Comparison of ENCODE assay signal across 18 cellular contexts in the genomic region with DNA sequence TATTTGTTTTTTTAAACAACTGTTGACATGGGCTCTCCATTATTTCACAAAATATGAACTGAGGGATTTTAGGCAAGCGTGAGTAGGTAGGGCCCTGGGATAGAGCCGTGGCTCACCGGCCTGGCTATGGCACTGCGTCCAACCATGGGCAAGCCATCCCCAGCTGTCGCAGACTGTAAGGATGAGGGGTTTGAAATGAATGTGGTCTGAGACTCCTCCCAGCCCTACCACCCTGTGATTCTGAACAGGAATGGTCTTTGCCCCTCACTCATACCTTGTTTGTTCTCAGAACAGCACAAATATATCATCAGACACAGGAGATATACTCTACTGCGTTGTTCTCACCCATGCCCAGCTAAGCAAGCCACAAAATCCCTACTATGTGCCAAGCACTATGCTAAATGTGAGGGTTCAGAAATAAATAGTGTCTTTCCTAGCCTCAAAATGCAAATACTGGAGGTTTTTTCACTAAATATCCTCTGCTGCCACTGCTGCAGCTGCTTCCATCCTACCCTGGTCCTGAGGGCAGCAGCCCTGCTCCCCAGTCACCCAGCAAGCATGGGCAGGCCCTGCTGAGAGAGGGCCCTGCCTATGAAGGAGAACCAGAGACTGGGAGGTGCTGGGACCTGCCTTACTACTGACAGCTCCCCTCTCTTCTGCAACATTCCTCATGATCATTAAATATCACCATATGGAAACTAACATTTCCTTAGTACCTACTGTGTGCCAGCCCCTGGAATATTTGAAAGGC.
A peak's percentile ranks its signal among the peaks of the same experiment; 100 is the strongest.
DNase-seq lines count a peak whose midpoint lies in the region; ATAC-seq and TF ChIP-seq lines count a peak whose summit lies in the region.
"Had no signal": no experiment of that assay in that cellular context is flagged by ENCODE, and none has a peak within 500 bp of the region (broad histone marks: within the 10 kb centered on the region; RNA-seq: fewer than 3 reads in every experiment).

No MANE protein-coding gene starts in this region.

- 87 to 95% methylated on average over 6 of the region's 6 CpGs for WGBS in sigmoid colon, 2 donors

- H3K27me3 ChIP-seq in sigmoid colon, result no peaks in the 10 kb centered on the region
- H3K27me3 ChIP-seq: BLaER1 had no signal

- H3K9me3 ChIP-seq in sigmoid colon, result no peaks in the 10 kb centered on the region
- H3K9me3 ChIP-seq: BLaER1 had no signal

- no peak for TF ChIP-seq POLR2A in sigmoid colon (IDR thresholded peaks at IDR 0.05)

- TF ChIP-seq EP300 in sigmoid colon (IDR thresholded peaks at IDR 0.05), result no peak

- no peak for DNase-seq in activated naive CD4-positive, alpha-beta T cell treated with anti-CD3 and anti-CD28 coated beads, Interleukin-2, amount 50 U/mL, for 72 hours (ENCODE audit: low spot score in 2 of 2)
- no peak for DNase-seq in activated naive CD4-positive, alpha-beta T cell (lab: John Stamatoyannopoulos, UW)
- DNase-seq in RWPE1 (ENCODE audit: low spot score) (no peak), epithelial cell of esophagus (ENCODE audit: low read depth) (peak; percentile 82), sigmoid colon (peak; percentile 36), left ventricle myocardium superior (no peak)
- DNase-seq: CD4-positive, CD25-positive, alpha-beta regulatory T cell; NCI-H1048; NCI-H1417; NCI-H1694 treated with DMSO at 0.1 percent for 48 hours; NCI-H2081; NCI-H2227 treated with DMSO at 0.1 percent for 48 hours; NCI-H526 treated with DMSO at 0.1 percent for 48 hours; PC-9; SHP77 had no signal

- intact Hi-C loops in sigmoid colon (cut with DNase I) (no loop called here), left ventricle myocardium superior (cut with micrococcal nuclease) (no loop called here)

- H3K27ac ChIP-seq in RWPE1, result peak overlapping the region; percentile 52
- H3K27ac ChIP-seq in sigmoid colon, result no peak overlapping the region
- H3K27ac ChIP-seq: BLaER1, PC-9 had no signal

- H3K36me3 Mint-ChIP-seq in activated naive CD4-positive, alpha-beta T cell treated with anti-CD3 and anti-CD28 coated beads, Interleukin-2, amount 50 U/mL, for 72 hours, result no peaks in the 10 kb centered on the region
- H3K36me3 Mint-ChIP-seq: IgD-negative memory B cell had no signal

- H3K27ac Mint-ChIP-seq in activated naive CD4-positive, alpha-beta T cell treated with anti-CD3 and anti-CD28 coated beads, Interleukin-2, amount 50 U/mL, for 72 hours, result peak overlapping the region; percentile 3 to 90
- H3K27ac Mint-ChIP-seq: IgD-negative memory B cell had no signal

- ATAC-seq in activated naive CD4-positive, alpha-beta T cell treated with anti-CD3 and anti-CD28 coated beads, Interleukin-2, amount 50 U/mL, for 72 hours, result no peak
- no peak for ATAC-seq in left ventricle myocardium superior
- no peak for ATAC-seq in HG02678 (IDR thresholded peaks at IDR 0.05; ENCODE audit: unreplicated experiment)

- no peaks in the 10 kb centered on the region for H3K36me3 ChIP-seq in sigmoid colon
- H3K36me3 ChIP-seq: BLaER1 had no signal

- TF ChIP-seq CTCF in RWPE1 (conservative IDR thresholded peaks at IDR 0.05; ENCODE audit: low read depth) (no peak), epithelial cell of esophagus (IDR thresholded peaks at IDR 0.05; ENCODE audit: insufficient read depth, low read depth, low read length, missing control alignments) (no peak), sigmoid colon (IDR thresholded peaks at IDR 0.05) (no peak)

- CTCF ChIA-PET in RWPE1 (lab: Yijun Ruan, JAX), result no interaction called here

- H3K4me3 ChIP-seq in epithelial cell of esophagus (ENCODE audit: low read length), result no peak overlapping the region
- H3K4me3 ChIP-seq in sigmoid colon, result no peak overlapping the region
- H3K4me3 ChIP-seq: BLaER1, PC-9 had no signal

- POLR2A ChIA-PET in RWPE1 (lab: Yijun Ruan, JAX; ENCODE audit: low non-redundant PET), result no interaction called here

- H3K9me3 Mint-ChIP-seq in activated naive CD4-positive, alpha-beta T cell treated with anti-CD3 and anti-CD28 coated beads, Interleukin-2, amount 50 U/mL, for 72 hours, result no peaks in the 10 kb centered on the region
- H3K9me3 Mint-ChIP-seq: CD4-positive, CD25-positive, alpha-beta regulatory T cell; IgD-negative memory B cell had no signal

- H3K4me1 ChIP-seq in sigmoid colon, result peaks cover 0 to 30% (median 23%) of the 10 kb centered on the region in 4 donors

Comparison
In these comparisons a context has a peak if more than half of its experiments do, and no peak if none do; other contexts are left out.
1. DNase-seq: peak in epithelial cell of esophagus (single experiment) and sigmoid colon (single experiment); none in activated naive CD4-positive, alpha-beta T cell treated with anti-CD3 and anti-CD28 coated beads, Interleukin-2, amount 50 U/mL, for 72 hours (0 of 2), activated naive CD4-positive, alpha-beta T cell (0 of 4), RWPE1 (single experiment) and left ventricle myocardium superior (single experiment).